Comparison of ENCODE assay signal across 26 cellular contexts in genomic region chr20:61990484-61990883, GRCh38.
"Had no signal": no experiment of that assay in that cellular context is flagged by ENCODE, and none has a peak within 500 bp of the region (broad histone marks: within the 10 kb centered on the region; RNA-seq: fewer than 3 reads in every experiment).

No MANE protein-coding gene starts in this region.

- ATAC-seq: activated CD4-positive, alpha-beta T cell treated with anti-CD3 and anti-CD28 coated beads for 36 hours; activated T-helper 17 cell treated with anti-CD3 and anti-CD28 coated beads, Interleukin-2, amount 50 U/mL, for 72 hours; Panc1; Right ventricle myocardium inferior had no signal

- H3K4me3 ChIP-seq: cardiac muscle cell, SK-N-MC had no signal

- H3K4me3 Mint-ChIP-seq: activated CD4-positive, alpha-beta memory T cell treated with anti-CD3 and anti-CD28 coated beads, Interleukin-2, amount 10 ng/mL, durations not matched to agents 7 days and 5 days; activated naive CD4-positive, alpha-beta T cell treated with anti-CD3 and anti-CD28 coated beads, Interleukin-2, amount 10 ng/mL, durations not matched to agents 7 days and 5 days; activated naive CD8-positive, alpha-beta T cell treated with anti-CD3 and anti-CD28 coated beads for 36 hours; activated T-helper 17 cell treated with anti-CD3 and anti-CD28 coated beads, Interleukin-2, amount 50 U/mL, for 72 hours had no signal

- H3K27ac Mint-ChIP-seq: activated CD4-positive, alpha-beta memory T cell treated with anti-CD3 and anti-CD28 coated beads, Interleukin-2, amount 10 ng/mL, durations not matched to agents 7 days and 5 days; activated CD4-positive, alpha-beta T cell treated with anti-CD3 and anti-CD28 coated beads for 36 hours; activated naive CD4-positive, alpha-beta T cell treated with anti-CD3 and anti-CD28 coated beads, Interleukin-2, amount 10 ng/mL, durations not matched to agents 7 days and 5 days; activated naive CD8-positive, alpha-beta T cell treated with anti-CD3 and anti-CD28 coated beads for 36 hours; activated T-helper 17 cell treated with anti-CD3 and anti-CD28 coated beads, Interleukin-2, amount 50 U/mL, for 72 hours had no signal

- H3K27me3 Mint-ChIP-seq: activated CD4-positive, alpha-beta memory T cell treated with anti-CD3 and anti-CD28 coated beads, Interleukin-2, amount 10 ng/mL, durations not matched to agents 7 days and 5 days; activated CD4-positive, alpha-beta T cell treated with anti-CD3 and anti-CD28 coated beads for 36 hours; activated naive CD4-positive, alpha-beta T cell treated with anti-CD3 and anti-CD28 coated beads, Interleukin-2, amount 10 ng/mL, durations not matched to agents 7 days and 5 days; activated naive CD8-positive, alpha-beta T cell treated with anti-CD3 and anti-CD28 coated beads for 36 hours; activated T-helper 17 cell treated with anti-CD3 and anti-CD28 coated beads, Interleukin-2, amount 50 U/mL, for 72 hours had no signal

- H3K27ac ChIP-seq: brain microvascular endothelial cell, cardiac muscle cell, SK-N-MC, VCaP had no signal

- DNase-seq: activated CD4-positive, alpha-beta memory T cell treated with anti-CD3 and anti-CD28 coated beads, Interleukin-2, amount 10 ng/mL, durations not matched to agents 7 days and 5 days; activated CD4-positive, alpha-beta T cell treated with anti-CD3 and anti-CD28 coated beads for 36 hours; activated CD4-positive, alpha-beta T cell treated with anti-CD3 and anti-CD28 coated beads, Interleukin-2, amount 50 U/mL, for 1 hour; activated gamma-delta T cell treated with Interleukin-2 at 50 U/mL for 16 hours; activated naive CD4-positive, alpha-beta T cell treated with anti-CD3 and anti-CD28 coated beads, Interleukin-2, amount 10 ng/mL, durations not matched to agents 7 days and 5 days; activated naive CD8-positive, alpha-beta T cell treated with anti-CD3 and anti-CD28 coated beads for 36 hours; activated T-cell treated with anti-CD3 and anti-CD28 coated beads for 4 hours; activated T-cell treated with anti-CD3 and anti-CD28 coated beads, Interleukin-2, amount 50 U/mL, for 48 hours; brain microvascular endothelial cell; MM.1S; NCI-H1105; NCI-H1436; NCI-H1694 treated with DMSO at 0.1 percent for 48 hours; NCI-H2081; NCI-H510A treated with DMSO at 0.1 percent for 48 hours; NCI-H69; NK-92 treated with Interleukin-12 subunit alpha and Interleukin-12 subunit beta, amount 100 ng/mL, for 24 hours; OCI-M1; RPMI8226; T-helper 1 cell had no signal

- H3K4me1 Mint-ChIP-seq: activated CD4-positive, alpha-beta memory T cell treated with anti-CD3 and anti-CD28 coated beads, Interleukin-2, amount 10 ng/mL, durations not matched to agents 7 days and 5 days; activated naive CD4-positive, alpha-beta T cell treated with anti-CD3 and anti-CD28 coated beads, Interleukin-2, amount 10 ng/mL, durations not matched to agents 7 days and 5 days had no signal

- H3K27me3 ChIP-seq: brain microvascular endothelial cell, cardiac muscle cell had no signal
